In the genomic region with DNA sequence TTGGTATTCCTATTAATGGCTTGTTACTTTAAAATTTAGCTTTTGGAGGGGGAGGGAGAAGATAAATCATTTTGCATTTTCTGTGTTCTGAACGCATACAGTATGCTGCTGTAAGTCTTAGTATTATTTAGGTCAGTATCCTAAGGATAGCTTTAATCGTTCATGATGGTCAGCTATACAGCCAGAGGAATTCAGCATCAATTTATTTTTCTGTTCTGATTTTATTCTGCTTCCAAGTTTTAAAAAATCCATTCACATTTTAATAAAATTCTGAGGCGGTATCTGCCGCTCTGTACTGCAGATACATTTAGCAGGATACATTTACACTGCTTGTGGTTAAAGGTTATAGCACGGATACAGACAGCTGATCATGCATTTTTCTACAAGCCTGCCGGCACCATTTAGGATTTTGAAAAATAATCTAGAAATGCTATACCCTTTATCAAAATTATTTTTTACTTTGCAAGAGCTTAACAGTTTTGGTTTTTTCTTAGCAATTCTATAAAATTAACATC, we compare ENCODE assay signal across 10 cellular contexts. TPM values are rescaled to one million over a fixed set of nuclear protein-coding genes. Genes with fewer than 3 reads are reported as not detected.
DNase-seq lines count a peak whose midpoint lies in the region; ATAC-seq and TF ChIP-seq lines count a peak whose summit lies in the region.
"Had no signal": no experiment of that assay in that cellular context is flagged by ENCODE, and none has a peak within 500 bp of the region (broad histone marks: within the 10 kb centered on the region; RNA-seq: fewer than 3 reads in every experiment).

No MANE protein-coding gene starts in this region.

- H3K27me3 Mint-ChIP-seq in glutamatergic neuron (ENCODE audit: unreplicated experiment), result peaks cover 2% of the 10 kb centered on the region

- peaks cover 32% of the 10 kb centered on the region for H3K4me1 Mint-ChIP-seq in glutamatergic neuron (ENCODE audit: low read depth, unreplicated experiment)

- no peak for TF ChIP-seq POLR2A in suprapubic skin (IDR thresholded peaks at IDR 0.05)

- ATAC-seq in activated naive CD4-positive, alpha-beta T cell treated with anti-CD3 and anti-CD28 coated beads, Interleukin-2, amount 50 U/mL, for 72 hours, result no peak

- no peaks in the 10 kb centered on the region for H3K36me3 ChIP-seq in WERI-Rb-1
- H3K36me3 ChIP-seq in suprapubic skin, result no peaks in the 10 kb centered on the region

- H3K36me3 Mint-ChIP-seq in glutamatergic neuron (ENCODE audit: unreplicated experiment), result no peaks in the 10 kb centered on the region
- no peaks in the 10 kb centered on the region for H3K36me3 Mint-ChIP-seq in activated naive CD4-positive, alpha-beta T cell treated with anti-CD3 and anti-CD28 coated beads, Interleukin-2, amount 50 U/mL, for 72 hours

- peak overlapping the region; percentile 94 for H3K27ac Mint-ChIP-seq in glutamatergic neuron (ENCODE audit: unreplicated experiment)
- H3K27ac Mint-ChIP-seq in activated naive CD4-positive, alpha-beta T cell treated with anti-CD3 and anti-CD28 coated beads, Interleukin-2, amount 50 U/mL, for 72 hours, result no peak overlapping the region

- H3K4me3 Mint-ChIP-seq in glutamatergic neuron (ENCODE audit: unreplicated experiment), result peak overlapping the region; percentile 53

- peak; percentile 85 for DNase-seq in NCI-H1092 treated with DMSO at 0.1 percent for 48 hours (lab: John Stamatoyannopoulos, UW)
- DNase-seq in NCI-H1092 (lab: John Stamatoyannopoulos, UW), result no peak
- no peak for DNase-seq in WERI-Rb-1
- DNase-seq in glutamatergic neuron, result no peak
- DNase-seq in suprapubic skin (ENCODE audit: low spot score in 2 of 2), result no peak
- DNase-seq in activated naive CD4-positive, alpha-beta T cell treated with anti-CD3 and anti-CD28 coated beads, Interleukin-2, amount 50 U/mL, for 72 hours (ENCODE audit: low spot score in 2 of 2), result no peak
- DNase-seq in GM13976 (ENCODE audit: low spot score), result no peak
- DNase-seq in NOMO-1 treated with DMSO at 0.1 percent for 48 hours (lab: John Stamatoyannopoulos, UW; ENCODE audit: unreplicated experiment), result no peak
- DNase-seq: 8988T, activated gamma-delta T cell treated with Interleukin-2 at 50 U/mL for 16 hours had no signal

- no peak for TF ChIP-seq EP300 in suprapubic skin (IDR thresholded peaks at IDR 0.05)

- no peak for TF ChIP-seq CTCF in WERI-Rb-1 (IDR thresholded peaks at IDR 0.05; ENCODE audit: low read depth, low read length)
- TF ChIP-seq CTCF in glutamatergic neuron (IDR thresholded peaks at IDR 0.05; ENCODE audit: partially characterized antibody, unreplicated experiment), result no peak
- TF ChIP-seq CTCF in suprapubic skin (IDR thresholded peaks at IDR 0.05), result no peak
- no peak for TF ChIP-seq CTCF in GM13976 (IDR thresholded peaks at IDR 0.05; ENCODE audit: borderline replicate concordance, control extremely low read depth, extremely low read depth, insufficient read depth, missing control alignments)

- no peaks in the 10 kb centered on the region for H3K27me3 ChIP-seq in WERI-Rb-1 (ENCODE audit: insufficient read depth, low read depth, severe bottlenecking)
- H3K27me3 ChIP-seq in suprapubic skin, result no peaks in the 10 kb centered on the region

- H3K4me3 ChIP-seq in WERI-Rb-1 (ENCODE audit: low read depth, low read length) (peak overlapping the region; percentile 38), suprapubic skin (peak overlapping the region; percentile 19)

- WGBS in suprapubic skin, result 42% methylated on average over 6 of the region's 6 CpGs

- in situ Hi-C loops in GM13976 (cut with MboI; ENCODE audit: low sequenced_read_pairs, unreplicated experiment), result no loop called here

- H3K27ac ChIP-seq in WERI-Rb-1 (peak overlapping the region; percentile 83), suprapubic skin (peak overlapping the region; percentile 75)

- H3K9me3 Mint-ChIP-seq in glutamatergic neuron (ENCODE audit: unreplicated experiment), result peaks cover 3% of the 10 kb centered on the region
- no peaks in the 10 kb centered on the region for H3K9me3 Mint-ChIP-seq in activated naive CD4-positive, alpha-beta T cell treated with anti-CD3 and anti-CD28 coated beads, Interleukin-2, amount 50 U/mL, for 72 hours

- H3K9me3 ChIP-seq in WERI-Rb-1 (ENCODE audit: severe bottlenecking), result no peaks in the 10 kb centered on the region
- no peaks in the 10 kb centered on the region for H3K9me3 ChIP-seq in suprapubic skin

- H3K4me1 ChIP-seq in suprapubic skin, result peaks cover 44% of the 10 kb centered on the region

RNA-seq across cellular contexts. Expression of gene ZBTB38, which starts 17.8 kb away (rescaled TPM):
- 9.3 TPM for total RNA-seq in glutamatergic neuron (ENCODE audit: unreplicated experiment)
- total RNA-seq in suprapubic skin, result 100 to 1,000 TPM in 1 of 4 donors, 10 to 100 TPM in 3; 65.8 to 101 (median 85.9) TPM
- total RNA-seq in activated naive CD4-positive, alpha-beta T cell treated with anti-CD3 and anti-CD28 coated beads, Interleukin-2, amount 50 U/mL, for 72 hours, result 10 to 100 TPM; 13.4 to 19.9 TPM
